In the genomic region with DNA sequence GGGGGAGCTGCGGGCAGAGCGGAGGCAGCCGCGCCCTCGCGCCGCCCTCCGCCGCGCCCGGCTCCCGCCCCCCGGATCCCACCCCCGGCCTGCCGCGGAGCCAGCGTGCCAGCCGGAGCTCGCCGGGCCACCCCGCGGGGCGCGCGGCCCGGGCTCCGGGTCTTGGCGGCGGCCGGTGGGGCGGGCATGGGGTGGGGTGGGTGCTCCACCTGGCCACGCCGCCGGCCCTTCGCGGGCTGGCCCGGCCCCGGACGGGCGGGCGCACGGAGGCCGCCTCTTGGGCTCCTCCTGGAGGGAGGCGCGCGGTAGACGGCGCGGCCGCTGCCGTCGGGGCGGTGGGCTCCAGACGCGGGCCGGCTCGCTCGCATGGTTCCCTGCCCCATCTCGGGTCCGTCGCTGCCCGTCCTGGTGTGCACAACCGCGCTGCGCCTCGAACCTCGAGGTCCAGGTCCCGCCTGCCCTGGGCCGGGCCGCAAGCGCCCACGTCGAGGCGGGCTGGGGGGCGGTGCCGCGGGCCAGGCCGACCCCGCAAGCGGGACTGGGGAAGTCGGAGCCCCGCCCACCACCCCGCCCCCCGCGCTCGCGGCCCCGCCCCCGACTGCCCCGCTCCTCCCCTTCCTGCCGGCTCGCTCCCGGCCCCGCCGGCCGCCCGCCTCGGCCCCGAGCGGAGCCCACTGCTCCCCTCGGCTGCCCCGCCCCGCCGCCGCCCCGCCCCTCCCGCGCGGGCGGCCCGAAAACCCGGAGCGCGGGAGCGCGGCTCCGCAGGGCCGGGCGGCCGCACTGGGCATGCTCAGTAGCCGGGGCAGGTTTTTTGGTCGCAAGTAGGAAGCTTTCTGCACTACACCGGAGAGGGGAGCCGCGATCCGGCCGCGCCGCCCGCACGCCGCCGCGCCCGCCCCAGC, we compare ENCODE assay signal across 8 cellular contexts. TPM values are rescaled to one million over a fixed set of nuclear protein-coding genes. Genes with fewer than 3 reads are reported as not detected.
A peak's percentile ranks its signal among the peaks of the same experiment; 100 is the strongest.
DNase-seq lines count a peak whose midpoint lies in the region; ATAC-seq and TF ChIP-seq lines count a peak whose summit lies in the region.

A gene with protein sequence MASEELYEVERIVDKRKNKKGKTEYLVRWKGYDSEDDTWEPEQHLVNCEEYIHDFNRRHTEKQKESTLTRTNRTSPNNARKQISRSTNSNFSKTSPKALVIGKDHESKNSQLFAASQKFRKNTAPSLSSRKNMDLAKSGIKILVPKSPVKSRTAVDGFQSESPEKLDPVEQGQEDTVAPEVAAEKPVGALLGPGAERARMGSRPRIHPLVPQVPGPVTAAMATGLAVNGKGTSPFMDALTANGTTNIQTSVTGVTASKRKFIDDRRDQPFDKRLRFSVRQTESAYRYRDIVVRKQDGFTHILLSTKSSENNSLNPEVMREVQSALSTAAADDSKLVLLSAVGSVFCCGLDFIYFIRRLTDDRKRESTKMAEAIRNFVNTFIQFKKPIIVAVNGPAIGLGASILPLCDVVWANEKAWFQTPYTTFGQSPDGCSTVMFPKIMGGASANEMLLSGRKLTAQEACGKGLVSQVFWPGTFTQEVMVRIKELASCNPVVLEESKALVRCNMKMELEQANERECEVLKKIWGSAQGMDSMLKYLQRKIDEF (plus strand): TSS at position 814 of the 902 bp plus-strand sequence. CDS start 380 bp downstream, outside the sequence.

- TF ChIP-seq CTCF in GM12865 (IDR thresholded peaks at IDR 0.05; ENCODE audit: insufficient read depth, low read depth, low read length, missing control alignments) (peak; percentile 12), transverse colon (IDR thresholded peaks at IDR 0.05) (peak in 4 of 5 experiments; percentile 26 to 52 (median 34))

- H3K9me3 ChIP-seq in transverse colon: no peaks in the 10 kb centered on the region

- peak; percentile 6 for TF ChIP-seq POLR2A in transverse colon (IDR thresholded peaks at IDR 0.05)

- intact Hi-C loops in cardiac septum (cut with DNase I) (loop anchor here (1.0 to 10.0 kb wide), 3 partner anchors 129 to 421 kb away; no protein-coding TSS in a partner anchor), posterior cingulate gyrus (cut with DNase I) (loop anchor here (5.0 kb wide), 1 partner anchor 169 kb away; no protein-coding TSS in a partner anchor), transverse colon (cut with DNase I; ENCODE audit: low total_unique reads) (loop anchor here (1.0 kb wide), 1 partner anchor 129 kb away; no protein-coding TSS in a partner anchor)

- no peaks in the 10 kb centered on the region for H3K27me3 ChIP-seq in transverse colon

- WGBS in transverse colon (ENCODE audit: low coverage in 1 of 2), 2 donors: 0% methylated on average over 31 of the region's 135 CpGs; no CpG with 5 or more reads in 1 of the 2 donors

- DNase-seq in GM12865 (ENCODE audit: low read depth) (peak; percentile 95), NCI-H1417 (lab: John Stamatoyannopoulos, UW) (peak; percentile 82 to 93 (median 87)), SW480 (ENCODE audit: low spot score) (peak; percentile 72), cardiac septum (ENCODE audit: low spot score) (peak; percentile 93), posterior cingulate gyrus (peak; percentile 69 to 97 (median 75)), transverse colon (peak; percentile 92)
- peak; percentile 81 for DNase-seq in activated naive CD8-positive, alpha-beta T cell treated with anti-CD3 and anti-CD28 coated beads, Interleukin-2, amount 50 U/mL, for 16 hours (ENCODE audit: low read depth, low spot score)

- no peaks in the 10 kb centered on the region for H3K36me3 ChIP-seq in transverse colon

- TF ChIP-seq EP300 in transverse colon (IDR thresholded peaks at IDR 0.05; ENCODE audit: low read depth): no peak

- peaks cover 9 to 25% (median 15%) of the 10 kb centered on the region in 4 donors for H3K4me1 ChIP-seq in transverse colon

- H3K27ac ChIP-seq in transverse colon: peak within 1 kb of the TSS; percentile 90 to 93 (median 92)

- H3K4me3 ChIP-seq in GM12865 (ENCODE audit: low read depth, low read length) (peak within 1 kb of the TSS; percentile 62), transverse colon (peak within 1 kb of the TSS; percentile 61 to 87 (median 74))

- peak; percentile 72 for ATAC-seq in HG02759 (IDR thresholded peaks at IDR 0.05; ENCODE audit: unreplicated experiment)

- in situ Hi-C loops in transverse colon (cut with MboI; ENCODE audit: low pct_ligation_motif_present in 1 of 4, low pct_unique_long_range_greater_than_20kb in 1 of 4, low sequenced_read_pairs in 3 of 4): loop anchor here in 1 of 4 donors (25.0 kb wide), 1 partner anchor 464 kb away; no protein-coding TSS in a partner anchor

RNA-seq across cellular contexts. Expression of the gene that starts here (rescaled TPM):
- total RNA-seq in cardiac septum (36.3 TPM), transverse colon (10 to 100 TPM; 23.6 to 40.8 (median 30.0) TPM)

Comparison
In these comparisons a context has a peak if more than half of its experiments do, and no peak if none do; other contexts are left out.
1. Peak in every context shown above with its lines: DNase-seq, ATAC-seq, H3K4me3 ChIP-seq and H3K27ac ChIP-seq.